ENCODE assay signal across 1 cellular context in the genomic region with DNA sequence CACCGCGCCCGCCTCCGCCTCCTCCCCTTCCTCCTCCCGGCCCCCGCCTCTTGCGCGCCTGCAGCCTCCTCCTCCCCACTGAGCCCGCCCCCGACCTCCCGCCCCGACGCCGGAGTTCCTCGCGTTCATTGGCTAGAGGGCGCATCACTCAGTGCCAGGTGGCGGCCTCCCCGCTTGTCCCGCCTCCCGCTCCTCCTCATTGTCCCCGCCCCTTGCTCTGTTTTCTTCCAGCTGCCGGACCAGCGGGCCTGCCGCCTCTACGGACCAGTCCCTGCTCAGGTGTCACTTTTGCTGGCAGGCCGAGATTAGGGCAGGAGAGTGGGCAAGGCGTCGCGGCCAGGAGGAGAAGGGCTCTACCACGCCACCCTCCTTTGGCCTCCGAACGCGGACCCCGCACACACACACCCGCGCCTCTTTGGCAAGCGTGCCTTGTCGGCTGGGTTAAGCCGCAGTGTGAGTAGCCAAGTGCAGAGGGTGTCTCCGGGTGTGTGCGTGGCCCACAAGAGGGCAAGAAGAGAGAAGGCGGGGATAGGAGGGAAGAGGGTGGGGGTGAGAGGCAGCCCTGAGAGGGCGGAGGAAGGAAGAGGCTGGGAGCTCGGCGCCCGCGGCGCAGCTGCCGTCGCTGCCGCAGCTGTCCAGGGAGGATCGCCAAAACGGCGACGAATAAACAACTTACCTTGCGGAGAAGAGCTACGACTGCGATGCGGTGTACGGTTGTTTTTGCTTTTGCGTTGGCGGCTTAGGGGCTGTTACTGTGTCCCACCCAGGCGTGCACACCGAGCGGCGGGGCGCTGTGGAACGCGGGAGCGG.
TF ChIP-seq lines count a peak whose summit lies in the region.

No MANE protein-coding gene starts in this region.

TF ChIP-seq in K562, 482 proteins besides CTCF, POLR2A, EP300 and RAD21 (continued from another document and continues in another):
- TF ChIP-seq, protein P1, sequence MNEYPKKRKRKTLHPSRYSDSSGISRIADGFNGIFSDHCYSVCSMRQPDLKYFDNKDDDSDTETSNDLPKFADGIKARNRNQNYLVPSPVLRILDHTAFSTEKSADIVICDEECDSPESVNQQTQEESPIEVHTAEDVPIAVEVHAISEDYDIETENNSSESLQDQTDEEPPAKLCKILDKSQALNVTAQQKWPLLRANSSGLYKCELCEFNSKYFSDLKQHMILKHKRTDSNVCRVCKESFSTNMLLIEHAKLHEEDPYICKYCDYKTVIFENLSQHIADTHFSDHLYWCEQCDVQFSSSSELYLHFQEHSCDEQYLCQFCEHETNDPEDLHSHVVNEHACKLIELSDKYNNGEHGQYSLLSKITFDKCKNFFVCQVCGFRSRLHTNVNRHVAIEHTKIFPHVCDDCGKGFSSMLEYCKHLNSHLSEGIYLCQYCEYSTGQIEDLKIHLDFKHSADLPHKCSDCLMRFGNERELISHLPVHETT (CRISPR knock-in tag; conservative IDR thresholded peaks at IDR 0.05 in 1 of 2, IDR thresholded peaks at IDR 0.05 in 1 of 2) = 0 out of 4 replicates have a peak, but pooled peaks of 1 of the 2 experiments have one; percentile 13
- TF ChIP-seq BHLHE40 (IDR thresholded peaks at IDR 0.05; ENCODE audit: low read length) (peak; percentile 20; the same call in 1 of the 2 replicates), POU5F1 (IDR thresholded peaks at IDR 0.05; ENCODE audit: borderline replicate concordance, low read depth, low read length, partially characterized antibody) (no peak), ZNF830 (CRISPR knock-in tag; IDR thresholded peaks at IDR 0.05) (no peak), NFIC (IDR thresholded peaks at IDR 0.05) (peak; percentile 38), SAP30 (IDR thresholded peaks at IDR 0.05; ENCODE audit: borderline replicate concordance, insufficient read depth, low read depth, low read length, poor library complexity, severe bottlenecking) (peak; percentile 75), CSDE1 (IDR thresholded peaks at IDR 0.05) (no peak), ZNF551 (CRISPR knock-in tag; IDR thresholded peaks at IDR 0.05) (no peak), MTA3 (IDR thresholded peaks at IDR 0.05; ENCODE audit: borderline replicate concordance) (peak; percentile 61; the same call in 1 of the 2 replicates), ZNF146 (CRISPR knock-in tag; IDR thresholded peaks at IDR 0.05; ENCODE audit: unreplicated experiment) (no peak), SP1 (CRISPR knock-in tag; IDR thresholded peaks at IDR 0.05) (peak; percentile 80), LARP7 (IDR thresholded peaks at IDR 0.05) (no peak), SMAD4 (CRISPR knock-in tag; conservative IDR thresholded peaks at IDR 0.05) (no peak), FOXJ2 (tag; IDR thresholded peaks at IDR 0.05) (no peak), PURB (CRISPR knock-in tag; IDR thresholded peaks at IDR 0.05; ENCODE audit: low read depth) (no peak), ELF4 (CRISPR knock-in tag; IDR thresholded peaks at IDR 0.05) (0 out of 2 replicates have a peak, but pooled peaks have one; percentile 33), CTBP1 (IDR thresholded peaks at IDR 0.05; ENCODE audit: borderline replicate concordance) (peak; percentile 41; the same call in 1 of the 2 replicates)
- TF ChIP-seq, protein P2, sequence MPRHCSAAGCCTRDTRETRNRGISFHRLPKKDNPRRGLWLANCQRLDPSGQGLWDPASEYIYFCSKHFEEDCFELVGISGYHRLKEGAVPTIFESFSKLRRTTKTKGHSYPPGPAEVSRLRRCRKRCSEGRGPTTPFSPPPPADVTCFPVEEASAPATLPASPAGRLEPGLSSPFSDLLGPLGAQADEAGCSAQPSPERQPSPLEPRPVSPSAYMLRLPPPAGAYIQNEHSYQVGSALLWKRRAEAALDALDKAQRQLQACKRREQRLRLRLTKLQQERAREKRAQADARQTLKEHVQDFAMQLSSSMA (CRISPR knock-in tag; IDR thresholded peaks at IDR 0.05) = no peak
- TF ChIP-seq, protein P3, sequence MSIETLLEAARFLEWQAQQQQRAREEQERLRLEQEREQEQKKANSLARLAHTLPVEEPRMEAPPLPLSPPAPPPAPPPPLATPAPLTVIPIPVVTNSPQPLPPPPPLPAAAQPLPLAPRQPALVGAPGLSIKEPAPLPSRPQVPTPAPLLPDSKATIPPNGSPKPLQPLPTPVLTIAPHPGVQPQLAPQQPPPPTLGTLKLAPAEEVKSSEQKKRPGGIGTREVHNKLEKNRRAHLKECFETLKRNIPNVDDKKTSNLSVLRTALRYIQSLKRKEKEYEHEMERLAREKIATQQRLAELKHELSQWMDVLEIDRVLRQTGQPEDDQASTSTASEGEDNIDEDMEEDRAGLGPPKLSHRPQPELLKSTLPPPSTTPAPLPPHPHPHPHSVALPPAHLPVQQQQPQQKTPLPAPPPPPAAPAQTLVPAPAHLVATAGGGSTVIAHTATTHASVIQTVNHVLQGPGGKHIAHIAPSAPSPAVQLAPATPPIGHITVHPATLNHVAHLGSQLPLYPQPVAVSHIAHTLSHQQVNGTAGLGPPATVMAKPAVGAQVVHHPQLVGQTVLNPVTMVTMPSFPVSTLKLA (conservative IDR thresholded peaks at IDR 0.05) = peak in 1 of 2 experiments; percentile 53; a peak in 2 of 4 replicates
- TF ChIP-seq, protein P4, sequence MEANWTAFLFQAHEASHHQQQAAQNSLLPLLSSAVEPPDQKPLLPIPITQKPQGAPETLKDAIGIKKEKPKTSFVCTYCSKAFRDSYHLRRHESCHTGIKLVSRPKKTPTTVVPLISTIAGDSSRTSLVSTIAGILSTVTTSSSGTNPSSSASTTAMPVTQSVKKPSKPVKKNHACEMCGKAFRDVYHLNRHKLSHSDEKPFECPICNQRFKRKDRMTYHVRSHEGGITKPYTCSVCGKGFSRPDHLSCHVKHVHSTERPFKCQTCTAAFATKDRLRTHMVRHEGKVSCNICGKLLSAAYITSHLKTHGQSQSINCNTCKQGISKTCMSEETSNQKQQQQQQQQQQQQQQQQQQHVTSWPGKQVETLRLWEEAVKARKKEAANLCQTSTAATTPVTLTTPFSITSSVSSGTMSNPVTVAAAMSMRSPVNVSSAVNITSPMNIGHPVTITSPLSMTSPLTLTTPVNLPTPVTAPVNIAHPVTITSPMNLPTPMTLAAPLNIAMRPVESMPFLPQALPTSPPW (CRISPR knock-in tag; IDR thresholded peaks at IDR 0.05) = peak; percentile 89
- TF ChIP-seq, protein P5, sequence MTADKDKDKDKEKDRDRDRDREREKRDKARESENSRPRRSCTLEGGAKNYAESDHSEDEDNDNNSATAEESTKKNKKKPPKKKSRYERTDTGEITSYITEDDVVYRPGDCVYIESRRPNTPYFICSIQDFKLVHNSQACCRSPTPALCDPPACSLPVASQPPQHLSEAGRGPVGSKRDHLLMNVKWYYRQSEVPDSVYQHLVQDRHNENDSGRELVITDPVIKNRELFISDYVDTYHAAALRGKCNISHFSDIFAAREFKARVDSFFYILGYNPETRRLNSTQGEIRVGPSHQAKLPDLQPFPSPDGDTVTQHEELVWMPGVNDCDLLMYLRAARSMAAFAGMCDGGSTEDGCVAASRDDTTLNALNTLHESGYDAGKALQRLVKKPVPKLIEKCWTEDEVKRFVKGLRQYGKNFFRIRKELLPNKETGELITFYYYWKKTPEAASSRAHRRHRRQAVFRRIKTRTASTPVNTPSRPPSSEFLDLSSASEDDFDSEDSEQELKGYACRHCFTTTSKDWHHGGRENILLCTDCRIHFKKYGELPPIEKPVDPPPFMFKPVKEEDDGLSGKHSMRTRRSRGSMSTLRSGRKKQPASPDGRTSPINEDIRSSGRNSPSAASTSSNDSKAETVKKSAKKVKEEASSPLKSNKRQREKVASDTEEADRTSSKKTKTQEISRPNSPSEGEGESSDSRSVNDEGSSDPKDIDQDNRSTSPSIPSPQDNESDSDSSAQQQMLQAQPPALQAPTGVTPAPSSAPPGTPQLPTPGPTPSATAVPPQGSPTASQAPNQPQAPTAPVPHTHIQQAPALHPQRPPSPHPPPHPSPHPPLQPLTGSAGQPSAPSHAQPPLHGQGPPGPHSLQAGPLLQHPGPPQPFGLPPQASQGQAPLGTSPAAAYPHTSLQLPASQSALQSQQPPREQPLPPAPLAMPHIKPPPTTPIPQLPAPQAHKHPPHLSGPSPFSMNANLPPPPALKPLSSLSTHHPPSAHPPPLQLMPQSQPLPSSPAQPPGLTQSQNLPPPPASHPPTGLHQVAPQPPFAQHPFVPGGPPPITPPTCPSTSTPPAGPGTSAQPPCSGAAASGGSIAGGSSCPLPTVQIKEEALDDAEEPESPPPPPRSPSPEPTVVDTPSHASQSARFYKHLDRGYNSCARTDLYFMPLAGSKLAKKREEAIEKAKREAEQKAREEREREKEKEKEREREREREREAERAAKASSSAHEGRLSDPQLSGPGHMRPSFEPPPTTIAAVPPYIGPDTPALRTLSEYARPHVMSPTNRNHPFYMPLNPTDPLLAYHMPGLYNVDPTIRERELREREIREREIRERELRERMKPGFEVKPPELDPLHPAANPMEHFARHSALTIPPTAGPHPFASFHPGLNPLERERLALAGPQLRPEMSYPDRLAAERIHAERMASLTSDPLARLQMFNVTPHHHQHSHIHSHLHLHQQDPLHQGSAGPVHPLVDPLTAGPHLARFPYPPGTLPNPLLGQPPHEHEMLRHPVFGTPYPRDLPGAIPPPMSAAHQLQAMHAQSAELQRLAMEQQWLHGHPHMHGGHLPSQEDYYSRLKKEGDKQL (CRISPR knock-in tag; IDR thresholded peaks at IDR 0.05; ENCODE audit: borderline replicate concordance) = no peak
- TF ChIP-seq, protein P6, sequence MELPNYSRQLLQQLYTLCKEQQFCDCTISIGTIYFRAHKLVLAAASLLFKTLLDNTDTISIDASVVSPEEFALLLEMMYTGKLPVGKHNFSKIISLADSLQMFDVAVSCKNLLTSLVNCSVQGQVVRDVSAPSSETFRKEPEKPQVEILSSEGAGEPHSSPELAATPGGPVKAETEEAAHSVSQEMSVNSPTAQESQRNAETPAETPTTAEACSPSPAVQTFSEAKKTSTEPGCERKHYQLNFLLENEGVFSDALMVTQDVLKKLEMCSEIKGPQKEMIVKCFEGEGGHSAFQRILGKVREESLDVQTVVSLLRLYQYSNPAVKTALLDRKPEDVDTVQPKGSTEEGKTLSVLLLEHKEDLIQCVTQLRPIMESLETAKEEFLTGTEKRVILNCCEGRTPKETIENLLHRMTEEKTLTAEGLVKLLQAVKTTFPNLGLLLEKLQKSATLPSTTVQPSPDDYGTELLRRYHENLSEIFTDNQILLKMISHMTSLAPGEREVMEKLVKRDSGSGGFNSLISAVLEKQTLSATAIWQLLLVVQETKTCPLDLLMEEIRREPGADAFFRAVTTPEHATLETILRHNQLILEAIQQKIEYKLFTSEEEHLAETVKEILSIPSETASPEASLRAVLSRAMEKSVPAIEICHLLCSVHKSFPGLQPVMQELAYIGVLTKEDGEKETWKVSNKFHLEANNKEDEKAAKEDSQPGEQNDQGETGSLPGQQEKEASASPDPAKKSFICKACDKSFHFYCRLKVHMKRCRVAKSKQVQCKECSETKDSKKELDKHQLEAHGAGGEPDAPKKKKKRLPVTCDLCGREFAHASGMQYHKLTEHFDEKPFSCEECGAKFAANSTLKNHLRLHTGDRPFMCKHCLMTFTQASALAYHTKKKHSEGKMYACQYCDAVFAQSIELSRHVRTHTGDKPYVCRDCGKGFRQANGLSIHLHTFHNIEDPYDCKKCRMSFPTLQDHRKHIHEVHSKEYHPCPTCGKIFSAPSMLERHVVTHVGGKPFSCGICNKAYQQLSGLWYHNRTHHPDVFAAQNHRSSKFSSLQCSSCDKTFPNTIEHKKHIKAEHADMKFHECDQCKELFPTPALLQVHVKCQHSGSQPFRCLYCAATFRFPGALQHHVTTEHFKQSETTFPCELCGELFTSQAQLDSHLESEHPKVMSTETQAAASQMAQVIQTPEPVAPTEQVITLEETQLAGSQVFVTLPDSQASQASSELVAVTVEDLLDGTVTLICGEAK (IDR thresholded peaks at IDR 0.05) = no peak; the same call in 1 of the 2 replicates
- TF ChIP-seq, protein P6 (CRISPR knock-in tag; IDR thresholded peaks at IDR 0.05) = no peak
- TF ChIP-seq, protein P7, sequence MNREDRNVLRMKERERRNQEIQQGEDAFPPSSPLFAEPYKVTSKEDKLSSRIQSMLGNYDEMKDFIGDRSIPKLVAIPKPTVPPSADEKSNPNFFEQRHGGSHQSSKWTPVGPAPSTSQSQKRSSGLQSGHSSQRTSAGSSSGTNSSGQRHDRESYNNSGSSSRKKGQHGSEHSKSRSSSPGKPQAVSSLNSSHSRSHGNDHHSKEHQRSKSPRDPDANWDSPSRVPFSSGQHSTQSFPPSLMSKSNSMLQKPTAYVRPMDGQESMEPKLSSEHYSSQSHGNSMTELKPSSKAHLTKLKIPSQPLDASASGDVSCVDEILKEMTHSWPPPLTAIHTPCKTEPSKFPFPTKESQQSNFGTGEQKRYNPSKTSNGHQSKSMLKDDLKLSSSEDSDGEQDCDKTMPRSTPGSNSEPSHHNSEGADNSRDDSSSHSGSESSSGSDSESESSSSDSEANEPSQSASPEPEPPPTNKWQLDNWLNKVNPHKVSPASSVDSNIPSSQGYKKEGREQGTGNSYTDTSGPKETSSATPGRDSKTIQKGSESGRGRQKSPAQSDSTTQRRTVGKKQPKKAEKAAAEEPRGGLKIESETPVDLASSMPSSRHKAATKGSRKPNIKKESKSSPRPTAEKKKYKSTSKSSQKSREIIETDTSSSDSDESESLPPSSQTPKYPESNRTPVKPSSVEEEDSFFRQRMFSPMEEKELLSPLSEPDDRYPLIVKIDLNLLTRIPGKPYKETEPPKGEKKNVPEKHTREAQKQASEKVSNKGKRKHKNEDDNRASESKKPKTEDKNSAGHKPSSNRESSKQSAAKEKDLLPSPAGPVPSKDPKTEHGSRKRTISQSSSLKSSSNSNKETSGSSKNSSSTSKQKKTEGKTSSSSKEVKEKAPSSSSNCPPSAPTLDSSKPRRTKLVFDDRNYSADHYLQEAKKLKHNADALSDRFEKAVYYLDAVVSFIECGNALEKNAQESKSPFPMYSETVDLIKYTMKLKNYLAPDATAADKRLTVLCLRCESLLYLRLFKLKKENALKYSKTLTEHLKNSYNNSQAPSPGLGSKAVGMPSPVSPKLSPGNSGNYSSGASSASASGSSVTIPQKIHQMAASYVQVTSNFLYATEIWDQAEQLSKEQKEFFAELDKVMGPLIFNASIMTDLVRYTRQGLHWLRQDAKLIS (CRISPR knock-in tag; IDR thresholded peaks at IDR 0.05) = no peak; the same call in 1 of the 2 replicates
